In the genomic region with DNA sequence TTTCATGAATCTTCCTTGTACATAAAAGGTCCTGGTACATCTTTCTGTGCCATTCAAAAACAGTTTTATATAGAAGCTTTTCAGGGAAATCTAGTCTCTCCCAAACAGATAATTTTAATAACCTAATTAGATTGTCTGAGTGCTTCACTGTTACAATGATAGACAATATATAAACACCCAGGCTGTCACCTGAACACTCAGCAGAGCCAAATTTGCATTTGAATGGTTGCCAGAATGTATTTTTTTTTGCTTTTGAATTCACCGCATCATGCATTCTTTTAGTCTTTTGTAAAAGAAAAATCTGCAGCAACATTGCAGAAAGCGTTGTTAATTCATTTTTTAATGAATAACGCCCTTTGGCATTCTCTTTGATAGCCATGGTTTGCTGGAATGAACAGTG, we compare ENCODE assay signal across 20 cellular contexts.
"Had no signal": no experiment of that assay in that cellular context is flagged by ENCODE, and none has a peak within 500 bp of the region (broad histone marks: within the 10 kb centered on the region; RNA-seq: fewer than 3 reads in every experiment).

No MANE protein-coding gene starts in this region.

- H3K36me3 Mint-ChIP-seq: naive thymus-derived CD4-positive, alpha-beta T cell; stimulated activated memory B cell treated with anti-CD40 and anti-IgM and Interleukin-4, amounts not matched to agents 10 μg/mL and 1 μg/mL and 100 μg/mL, for 72 hours had no signal

- H3K27ac Mint-ChIP-seq: naive thymus-derived CD4-positive, alpha-beta T cell; nephron progenitor cell; stimulated activated memory B cell treated with anti-CD40 and anti-IgM and Interleukin-4, amounts not matched to agents 10 μg/mL and 1 μg/mL and 100 μg/mL, for 72 hours; stimulated activated naive CD8-positive, alpha-beta T cell treated with anti-CD3 and anti-CD28 coated beads, Interleukin-15, Interleukin-2, amounts not matched to agents 100 ng/mL and 50 ng/mL, for 24 hours had no signal

- H3K27me3 Mint-ChIP-seq: naive thymus-derived CD4-positive, alpha-beta T cell; stimulated activated memory B cell treated with anti-CD40 and anti-IgM and Interleukin-4, amounts not matched to agents 10 μg/mL and 1 μg/mL and 100 μg/mL, for 72 hours; stimulated activated naive CD8-positive, alpha-beta T cell treated with anti-CD3 and anti-CD28 coated beads, Interleukin-15, Interleukin-2, amounts not matched to agents 100 ng/mL and 50 ng/mL, for 24 hours had no signal

- H3K4me1 Mint-ChIP-seq: naive thymus-derived CD4-positive, alpha-beta T cell; nephron progenitor cell; stimulated activated memory B cell treated with anti-CD40 and anti-IgM and Interleukin-4, amounts not matched to agents 10 μg/mL and 1 μg/mL and 100 μg/mL, for 72 hours had no signal

- H3K4me3 Mint-ChIP-seq: naive thymus-derived CD4-positive, alpha-beta T cell; nephron progenitor cell; stimulated activated memory B cell treated with anti-CD40 and anti-IgM and Interleukin-4, amounts not matched to agents 10 μg/mL and 1 μg/mL and 100 μg/mL, for 72 hours; stimulated activated naive CD8-positive, alpha-beta T cell treated with anti-CD3 and anti-CD28 coated beads, Interleukin-15, Interleukin-2, amounts not matched to agents 100 ng/mL and 50 ng/mL, for 24 hours had no signal

- H3K4me3 ChIP-seq: heart left ventricle, lung, spleen, tibial artery, upper lobe of left lung, uterus had no signal

- H3K9me3 ChIP-seq: heart left ventricle, tibial artery, upper lobe of left lung, uterus had no signal

- ATAC-seq: heart left ventricle; left colon; left ventricle myocardium superior; naive thymus-derived CD4-positive, alpha-beta T cell; sciatic nerve; stimulated activated memory B cell treated with anti-CD40 and anti-IgM and Interleukin-4, amounts not matched to agents 10 μg/mL and 1 μg/mL and 100 μg/mL, for 72 hours had no signal

- H3K9me3 Mint-ChIP-seq: nephron progenitor cell had no signal

- H3K4me1 ChIP-seq: heart left ventricle, spleen, tibial artery, upper lobe of left lung, uterus had no signal

- H3K36me3 ChIP-seq: heart left ventricle, spleen, tibial artery, upper lobe of left lung, uterus had no signal

- H3K27me3 ChIP-seq: heart left ventricle, spleen, tibial artery, upper lobe of left lung, uterus had no signal

- H3K27ac ChIP-seq: heart left ventricle, spleen, tibial artery, upper lobe of left lung, uterus had no signal

- DNase-seq: effector CD4-positive, alpha-beta T cell; heart left ventricle; hippocampal formation; left colon; left ventricle myocardium superior; mesendoderm; naive thymus-derived CD4-positive, alpha-beta T cell; nephron progenitor cell; posterior cingulate gyrus; spleen; stimulated activated CD4-positive, alpha-beta T cell treated with anti-CD3 and anti-CD28 coated beads, Interleukin-15, amount 100 ng/mL, for 24 hours; stimulated activated CD4-positive, alpha-beta T cell treated with anti-CD3 and anti-CD28 coated beads, Interleukin-1b, Interleukin-23, amount 100 ng/mL, for 48 hours; stimulated activated CD4-positive, alpha-beta T cell treated with anti-CD3 and anti-CD28 coated beads, Interleukin-4, amount 100 ng/mL, for 24 hours; tibial artery; upper lobe of left lung; uterus had no signal
